ENCODE assay signal across 14 cellular contexts in the genomic region with DNA sequence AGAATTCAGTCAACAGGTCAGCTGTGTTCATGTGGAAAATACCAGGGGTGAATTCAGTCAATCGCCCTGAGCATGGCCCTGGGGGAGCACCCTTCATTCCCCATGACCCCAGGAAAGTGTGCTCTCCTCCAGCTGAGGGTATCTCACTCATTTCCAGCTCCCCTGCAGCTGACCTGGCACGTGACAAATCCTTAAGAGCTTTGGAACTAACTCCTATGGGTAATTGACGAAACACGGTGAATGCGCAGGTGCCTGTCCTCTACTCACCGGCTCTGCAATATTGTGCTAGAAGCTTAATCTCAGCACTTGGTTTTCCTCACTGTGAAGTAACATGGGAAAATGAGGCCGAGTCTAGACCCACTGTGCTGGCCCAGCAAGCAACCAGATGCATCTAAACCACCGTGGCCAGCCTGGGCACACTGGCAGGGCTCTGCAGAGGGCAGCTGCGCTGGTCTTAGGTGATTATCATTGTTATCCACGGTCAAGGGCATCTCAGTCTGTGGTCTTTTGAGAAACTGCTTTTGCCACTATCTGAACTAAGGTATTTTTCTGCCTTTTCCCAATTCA.
DNase-seq lines count a peak whose midpoint lies in the region; ATAC-seq and TF ChIP-seq lines count a peak whose summit lies in the region.
"Had no signal": no experiment of that assay in that cellular context is flagged by ENCODE, and none has a peak within 500 bp of the region (broad histone marks: within the 10 kb centered on the region; RNA-seq: fewer than 3 reads in every experiment).

No MANE protein-coding gene starts in this region.

- H3K36me3 ChIP-seq in DND-41 (ENCODE audit: insufficient read depth, low read length) (peaks cover 14% of the 10 kb centered on the region), gastrocnemius medialis (no peaks in the 10 kb centered on the region), osteoblast (ENCODE audit: insufficient read depth, low read length) (no peaks in the 10 kb centered on the region)
- no peaks in the 10 kb centered on the region for H3K36me3 ChIP-seq in CD4-positive, alpha-beta memory T cell (ENCODE audit: insufficient read depth, low read length)
- H3K36me3 ChIP-seq: HAP-1 had no signal

- H3K27ac Mint-ChIP-seq in H9 = no peak overlapping the region
- peak overlapping the region; percentile 78 for H3K27ac Mint-ChIP-seq in neural crest cell (ENCODE audit: unreplicated experiment)
- no peak overlapping the region for H3K27ac Mint-ChIP-seq in CD4-positive, alpha-beta memory T cell
- H3K27ac Mint-ChIP-seq: CD4-positive, CD25-positive, alpha-beta regulatory T cell had no signal

- H3T11ph ChIP-seq in H9 (ENCODE audit: low read length) = no peak overlapping the region

- H3K4me2 ChIP-seq in DND-41 (ENCODE audit: insufficient read depth, low read length) (no peak overlapping the region), H9 (ENCODE audit: insufficient read depth, insufficient read length, low read length) (no peak overlapping the region), osteoblast (ENCODE audit: insufficient read depth, low read length) (no peak overlapping the region)

- no peaks in the 10 kb centered on the region for H3K23me2 ChIP-seq in H9 (ENCODE audit: insufficient read length, low read depth, low read length, poor library complexity, severe bottlenecking)

- H3K18ac ChIP-seq in H9 (ENCODE audit: insufficient read length, low read depth, low read length) = no peak overlapping the region

- H3K27me3 ChIP-seq in DND-41 (ENCODE audit: insufficient read depth, low read length, poor library complexity) (no peaks in the 10 kb centered on the region), H9 (ENCODE audit: insufficient read depth, low read length) (no peaks in the 10 kb centered on the region), gastrocnemius medialis (no peaks in the 10 kb centered on the region), osteoblast (ENCODE audit: insufficient read depth, low read length) (no peaks in the 10 kb centered on the region)
- no peaks in the 10 kb centered on the region for H3K27me3 ChIP-seq in CD4-positive, alpha-beta memory T cell (ENCODE audit: insufficient read depth, low read length)
- H3K27me3 ChIP-seq: BE2C had no signal

- H3K9me3 ChIP-seq in DND-41 (ENCODE audit: insufficient read depth, low read length, severe bottlenecking) = no peaks in the 10 kb centered on the region
- no peaks in the 10 kb centered on the region for H3K9me3 ChIP-seq in H9 (ENCODE audit: control insufficient read depth, low read depth, low read length)
- no peaks in the 10 kb centered on the region for H3K9me3 ChIP-seq in gastrocnemius medialis
- H3K9me3 ChIP-seq in CD4-positive, alpha-beta memory T cell (ENCODE audit: control insufficient read depth in 1 of 2, low read length in 2 of 2) = no peaks in the 10 kb centered on the region
- no peaks in the 10 kb centered on the region for H3K9me3 ChIP-seq in osteoblast (ENCODE audit: low read depth, low read length)
- H3K9me3 ChIP-seq: Caco-2, HAP-1 had no signal

- no peak overlapping the region for H4K8ac ChIP-seq in H9 (replicated peaks; ENCODE audit: insufficient read length, low read depth, low read length)

- H3K4me3 ChIP-seq in DND-41 (ENCODE audit: low read depth in 1 of 2, low read length in 2 of 2) (no peak overlapping the region), gastrocnemius medialis (no peak overlapping the region), osteoblast (ENCODE audit: insufficient read depth, low read length) (no peak overlapping the region)
- no peak overlapping the region for H3K4me3 ChIP-seq in CD4-positive, alpha-beta memory T cell (ENCODE audit: low read length in 2 of 2)
- H3K4me3 ChIP-seq: HAP-1 had no signal

- no peak for ATAC-seq in DND-41 (ENCODE audit: insufficient read depth, low read depth)
- no peak for ATAC-seq in gastrocnemius medialis

- H3K14ac ChIP-seq in H9 (ENCODE audit: insufficient read depth, low read length) = no peak overlapping the region

- H3K4me1 Mint-ChIP-seq in H9 (no peaks in the 10 kb centered on the region), neural crest cell (peaks cover 18% of the 10 kb centered on the region)
- H3K4me1 Mint-ChIP-seq in CD4-positive, alpha-beta memory T cell = no peaks in the 10 kb centered on the region
- H3K4me1 Mint-ChIP-seq: CD4-positive, CD25-positive, alpha-beta regulatory T cell had no signal

- peaks cover 8% of the 10 kb centered on the region; the same call in 1 of the 2 replicates for H3K79me2 ChIP-seq in DND-41 (ENCODE audit: insufficient read depth, low read length)
- no peaks in the 10 kb centered on the region for H3K79me2 ChIP-seq in H9 (ENCODE audit: insufficient read depth, low read length)
- H3K79me2 ChIP-seq in osteoblast (ENCODE audit: insufficient read depth, low read length) = no peaks in the 10 kb centered on the region

- H2BK15ac ChIP-seq in H9 (ENCODE audit: low read depth, low read length) = no peak overlapping the region

- POLR2A ChIA-PET in CD4-positive, alpha-beta memory T cell (lab: Charles Lee; ENCODE audit: partially characterized antibody) = no interaction called here

- intact Hi-C loops in gastrocnemius medialis (cut with DNase I; ENCODE audit: low total_unique reads) = no loop called here
- intact Hi-C loops in CD4-positive, alpha-beta memory T cell (cut with micrococcal nuclease) = no loop called here

- no peak for TF ChIP-seq POLR2A in gastrocnemius medialis (IDR thresholded peaks at IDR 0.05)

- no peak overlapping the region for H4K91ac ChIP-seq in H9 (ENCODE audit: insufficient read length, low read depth, low read length)

- DNase-seq in DND-41 (no peak), H9 (peak; percentile 8), neural crest cell (ENCODE audit: low read depth, low spot score) (no peak), gastrocnemius medialis (no peak), osteoblast (ENCODE audit: insufficient read length, low spot score, missing footprints) (no peak), NCI-H446 (lab: John Stamatoyannopoulos, UW) (no peak)
- DNase-seq in CD4-positive, alpha-beta memory T cell = no peak
- DNase-seq: ACHN; CD4-positive, CD25-positive, alpha-beta regulatory T cell; GDM1 had no signal

- no peak overlapping the region for H2BK20ac ChIP-seq in H9 (ENCODE audit: low read depth, low read length, poor library complexity, severe bottlenecking)

- H3K27ac ChIP-seq in DND-41 (ENCODE audit: low read length) = peak overlapping the region; percentile 48
- no peak overlapping the region for H3K27ac ChIP-seq in H9 (ENCODE audit: insufficient read length, low read depth, low read length)
- H3K27ac ChIP-seq in gastrocnemius medialis = peak overlapping the region in 3 of 4 donors; percentile 47 to 57 (median 51)
- H3K27ac ChIP-seq in CD4-positive, alpha-beta memory T cell (ENCODE audit: low read depth, low read length) = no peak overlapping the region
- no peak overlapping the region for H3K27ac ChIP-seq in osteoblast (ENCODE audit: low read depth, low read length)
- H3K27ac ChIP-seq: HL-60 had no signal

- no peak overlapping the region for H3K56ac ChIP-seq in H9 (ENCODE audit: insufficient read length, low read depth, low read length)

- no peak overlapping the region for H2BK12ac ChIP-seq in H9 (ENCODE audit: insufficient read length, low read depth, low read length)

- peaks cover 1% of the 10 kb centered on the region; the same call in 1 of the 2 replicates for H3K27me3 Mint-ChIP-seq in H9 (ENCODE audit: low read depth)
- no peaks in the 10 kb centered on the region for H3K27me3 Mint-ChIP-seq in neural crest cell (ENCODE audit: low read depth)
- H3K27me3 Mint-ChIP-seq in CD4-positive, alpha-beta memory T cell = peaks cover 2 to 4% of the 10 kb centered on the region in 2 donors

- peaks cover 0 to 9% (median 2%) of the 10 kb centered on the region in 3 experiments; a peak in 3 of 7 replicates for H3K36me3 Mint-ChIP-seq in H9 (ENCODE audit: insufficient read depth in 1 of 3, low read depth in 3 of 3)
- H3K36me3 Mint-ChIP-seq in neural crest cell (ENCODE audit: low read depth) = peaks cover 25% of the 10 kb centered on the region
- H3K36me3 Mint-ChIP-seq in CD4-positive, alpha-beta memory T cell = no peaks in the 10 kb centered on the region

- H4K5ac ChIP-seq in H9 (ENCODE audit: insufficient read length, low read depth, low read length) = no peak overlapping the region

- CTCF ChIA-PET in CD4-positive, alpha-beta memory T cell (lab: Charles Lee; ENCODE audit: partially characterized antibody) = interaction anchor here (0.7 to 1.5 kb wide), 2 partner anchors 10 to 216 kb away, joined by 3 to 7 read pairs; no protein-coding TSS in a partner anchor

- H3K4me1 ChIP-seq in DND-41 (ENCODE audit: insufficient read depth, low read length) (peaks cover 50% of the 10 kb centered on the region), H9 (ENCODE audit: insufficient read depth, low read length) (no peaks in the 10 kb centered on the region), gastrocnemius medialis (peaks cover 4% of the 10 kb centered on the region in 2 donors), osteoblast (ENCODE audit: insufficient read depth, low read length) (no peaks in the 10 kb centered on the region)
- no peaks in the 10 kb centered on the region for H3K4me1 ChIP-seq in CD4-positive, alpha-beta memory T cell (ENCODE audit: insufficient read depth, low read length)
- H3K4me1 ChIP-seq: BE2C, Caco-2, HAP-1 had no signal

- no peak overlapping the region for H3K4ac ChIP-seq in H9 (ENCODE audit: low read depth, low read length)

- no peaks in the 10 kb centered on the region for H4K20me1 ChIP-seq in DND-41 (ENCODE audit: insufficient read depth, low read length)
- H4K20me1 ChIP-seq in H9 (ENCODE audit: control insufficient read depth, insufficient read depth, insufficient read length) = no peaks in the 10 kb centered on the region
- H4K20me1 ChIP-seq in osteoblast (ENCODE audit: insufficient read depth, low read length) = no peaks in the 10 kb centered on the region

- H3K79me1 ChIP-seq in H9 (ENCODE audit: insufficient read depth, low read depth, low read length, poor library complexity, severe bottlenecking) = no peaks in the 10 kb centered on the region

- H3K4me3 Mint-ChIP-seq in H9 = no peak overlapping the region
- H3K4me3 Mint-ChIP-seq in neural crest cell = no peak overlapping the region
- H3K4me3 Mint-ChIP-seq in CD4-positive, alpha-beta memory T cell = no peak overlapping the region
- H3K4me3 Mint-ChIP-seq: CD4-positive, CD25-positive, alpha-beta regulatory T cell had no signal

- no peak overlapping the region for H3K9ac ChIP-seq in DND-41 (ENCODE audit: low read depth, low read length)
- H3K9ac ChIP-seq in H9 (ENCODE audit: extremely low read depth, insufficient read length, low read length) = no peak overlapping the region

- no peak overlapping the region for H2BK120ac ChIP-seq in H9 (ENCODE audit: low read depth, low read length, poor library complexity, severe bottlenecking)

- no peak for TF ChIP-seq CTCF in DND-41 (IDR thresholded peaks at IDR 0.05; ENCODE audit: borderline replicate concordance, extremely low read depth, low read length, poor library complexity, severe bottlenecking)
- no peak for TF ChIP-seq CTCF in H9 (conservative IDR thresholded peaks at IDR 0.05)
- no peak for TF ChIP-seq CTCF in neural crest cell (conservative IDR thresholded peaks at IDR 0.05)
- no peak for TF ChIP-seq CTCF in gastrocnemius medialis (IDR thresholded peaks at IDR 0.05 in 4 of 5, conservative IDR thresholded peaks at IDR 0.05 in 1 of 5)
- TF ChIP-seq CTCF in osteoblast (IDR thresholded peaks at IDR 0.05; ENCODE audit: extremely low read depth, low read depth, low read length) = no peak

- no peak overlapping the region for H2AFZ ChIP-seq in DND-41 (ENCODE audit: low read depth, low read length)
- H2AFZ ChIP-seq in H9 (ENCODE audit: low read length) = no peak overlapping the region
- H2AFZ ChIP-seq in osteoblast (ENCODE audit: low read length) = no peak overlapping the region

- H3K23ac ChIP-seq in H9 (ENCODE audit: insufficient read length, low read depth, low read length) = no peak overlapping the region

- in situ Hi-C loops in gastrocnemius medialis (cut with MboI; ENCODE audit: low sequenced_read_pairs in 4 of 4) = loop anchor here in 1 of 4 donors (25.0 kb wide), 1 partner anchor 227 kb away; no protein-coding TSS in a partner anchor

- no CpG with 5 or more reads among the region's 10 CpGs for WGBS in H9 (ENCODE audit: extremely low coverage, insufficient read length, low lambda C conversion rate)

- no peak overlapping the region for H2BK5ac ChIP-seq in H9 (ENCODE audit: insufficient read length, low read length)

- H3K9me3 Mint-ChIP-seq in H9 = peaks cover 6 to 11% of the 10 kb centered on the region in 2 experiments; a peak in 4 of 5 replicates
- H3K9me3 Mint-ChIP-seq in neural crest cell = peaks cover 11% of the 10 kb centered on the region
- peaks cover 0 to 3% (median 0%) of the 10 kb centered on the region in 8 donors for H3K9me3 Mint-ChIP-seq in CD4-positive, alpha-beta memory T cell

- H2AK5ac ChIP-seq in H9 (ENCODE audit: insufficient read length, low read length) = no peak overlapping the region

Comparison
In these comparisons a context has a peak if more than half of its experiments do, and no peak if none do; other contexts are left out.
1. H3K27ac ChIP-seq: peak in DND-41 (single experiment) and gastrocnemius medialis (3 of 4); none in H9 (single experiment), CD4-positive, alpha-beta memory T cell (single experiment) and osteoblast (single experiment).